ENCODE assay signal across 8 cellular contexts in genomic region chr6:15299430-15300131, GRCh38. TPM values are rescaled to one million over a fixed set of nuclear protein-coding genes. Genes with fewer than 3 reads are reported as not detected.
DNase-seq lines count a peak whose midpoint lies in the region; ATAC-seq, FAIRE-seq and TF ChIP-seq lines count a peak whose summit lies in the region.

No MANE protein-coding gene starts in this region.

- peaks cover 26 to 98% (median 80%) of the 10 kb centered on the region in 6 donors for H3K4me1 ChIP-seq in spleen

- WGBS in spleen, 5 donors = 14 to 38% (median 30%) methylated on average over 8 of the region's 8 CpGs

- no peaks in the 10 kb centered on the region for H3K27me3 ChIP-seq in spleen (replicated peaks in 1 of 7)

- H3K4me3 ChIP-seq in spleen = peak overlapping the region in 1 of 8 donors; percentile 20

- H3K27ac ChIP-seq in spleen = peak overlapping the region in 7 of 8 donors; percentile 36 to 79 (median 67)

- no peak for FAIRE-seq in frontal cortex (lab: Jason Lieb, UNC)

- intact Hi-C loops in spleen (cut with DNase I; ENCODE audit: low total_unique reads) = no loop called here

- no peaks in the 10 kb centered on the region for H3K9me3 ChIP-seq in spleen

- TF ChIP-seq CTCF in spleen (IDR thresholded peaks at IDR 0.05 in 8 of 11, conservative IDR thresholded peaks at IDR 0.05 in 3 of 11) = no peak

- peak; percentile 98 for DNase-seq in AML-193 (lab: John Stamatoyannopoulos, UW)
- DNase-seq in RPMI7951 (ENCODE audit: low read depth) = peak; percentile 60
- peak; percentile 50 for DNase-seq in dermis blood vessel endothelial cell
- DNase-seq in spleen = peak; percentile 91
- DNase-seq in mesenteric fat pad (ENCODE audit: low spot score) = no peak
- no peak for DNase-seq in frontal cortex (ENCODE audit: low spot score in 2 of 2)

- H3K36me3 ChIP-seq in spleen = no peaks in the 10 kb centered on the region

- ATAC-seq in GM19025 (IDR thresholded peaks at IDR 0.05; ENCODE audit: low read depth, unreplicated experiment) = peak; percentile 77
- peak; percentile 86 for ATAC-seq in HG03045 (IDR thresholded peaks at IDR 0.05; ENCODE audit: unreplicated experiment)

- no peak for TF ChIP-seq POLR2A in spleen (IDR thresholded peaks at IDR 0.05)

RNA-seq across cellular contexts. Expression of gene JARID2, which starts 53.7 kb away (rescaled TPM):
- 10.5 and 10.6 TPM in 2 replicates for total RNA-seq in RPMI7951 (2014; rRNA removed; shearing (Covaris generic))
- total RNA-seq in dermis blood vessel endothelial cell = 15.3 and 17.6 TPM in 2 replicates
- 10 to 100 TPM; 18.6 to 27.1 (median 22.0) TPM for total RNA-seq in spleen
- polyA plus RNA-seq in spleen = 1 to 10 TPM; 4.4 to 5.6 (median 5.3) TPM
- 13.8 TPM for total RNA-seq in mesenteric fat pad
- total RNA-seq in frontal cortex = 16.3 TPM

Comparison
In these comparisons a context has a peak if more than half of its experiments do, and no peak if none do; other contexts are left out.
1. DNase-seq: peak in AML-193 (2 of 2), RPMI7951 (single experiment), dermis blood vessel endothelial cell (single experiment) and spleen (single experiment); none in mesenteric fat pad (single experiment) and frontal cortex (0 of 2).